8 cellular contexts compared by ENCODE assay signal in genomic region chr15:90419738-90420487, GRCh38. TPM values are rescaled to one million over a fixed set of nuclear protein-coding genes. Genes with fewer than 3 reads are reported as not detected.
A peak's percentile ranks its signal among the peaks of the same experiment; 100 is the strongest.
DNase-seq lines count a peak whose midpoint lies in the region; ATAC-seq and TF ChIP-seq lines count a peak whose summit lies in the region.

No MANE protein-coding gene starts in this region.

- H3K36me3 Mint-ChIP-seq in CD4-positive, alpha-beta T cell (ENCODE audit: low read depth), result peaks cover 6% of the 10 kb centered on the region
- peaks cover 24% of the 10 kb centered on the region for H3K36me3 Mint-ChIP-seq in activated CD4-positive, alpha-beta T cell treated with anti-CD3 and anti-CD28 coated beads, Interleukin-2, amount 10 ng/mL, durations not matched to agents 7 days and 5 days (ENCODE audit: low read depth)

- H3K4me1 Mint-ChIP-seq in CD4-positive, alpha-beta T cell (ENCODE audit: low read depth), result peaks cover 72% of the 10 kb centered on the region
- peaks cover 54% of the 10 kb centered on the region for H3K4me1 Mint-ChIP-seq in activated CD4-positive, alpha-beta T cell treated with anti-CD3 and anti-CD28 coated beads, Interleukin-2, amount 10 ng/mL, durations not matched to agents 7 days and 5 days

- H3K9me3 Mint-ChIP-seq in CD4-positive, alpha-beta T cell, result no peaks in the 10 kb centered on the region
- peaks cover 6% of the 10 kb centered on the region for H3K9me3 Mint-ChIP-seq in activated CD4-positive, alpha-beta T cell treated with anti-CD3 and anti-CD28 coated beads, Interleukin-2, amount 10 ng/mL, durations not matched to agents 7 days and 5 days

- no peak overlapping the region for H3K27ac ChIP-seq in CD4-positive, alpha-beta T cell (ENCODE audit: low read depth, low read length)
- H3K27ac ChIP-seq in skeletal muscle tissue (ENCODE audit: low read depth, low read length) (peak overlapping the region; percentile 61), tibial nerve (peak overlapping the region in 2 of 4 donors; percentile 57 to 86)

- no peak for ATAC-seq in CD4-positive, alpha-beta T cell (ENCODE audit: poor library complexity)

- TF ChIP-seq CTCF in CD4-positive, alpha-beta T cell (IDR thresholded peaks at IDR 0.05), result no peak
- TF ChIP-seq CTCF in tibial nerve (IDR thresholded peaks at IDR 0.05), result no peak

- no peaks in the 10 kb centered on the region for H3K9me3 ChIP-seq in CD4-positive, alpha-beta T cell (ENCODE audit: control insufficient read depth, low read length)
- H3K9me3 ChIP-seq in skeletal muscle tissue (ENCODE audit: control insufficient read depth in 3 of 3, low read length in 3 of 3) (no peaks in the 10 kb centered on the region), tibial nerve (no peaks in the 10 kb centered on the region)

- H3K4me3 ChIP-seq in skeletal muscle tissue (ENCODE audit: low read length in 3 of 3) (peak overlapping the region; percentile 10 to 59 (median 37)), tibial nerve (no peak overlapping the region)

- peak overlapping the region; percentile 71 for H3K27ac Mint-ChIP-seq in CD4-positive, alpha-beta T cell
- H3K27ac Mint-ChIP-seq in activated CD4-positive, alpha-beta T cell treated with anti-CD3 and anti-CD28 coated beads, Interleukin-2, amount 10 ng/mL, durations not matched to agents 7 days and 5 days, result peak overlapping the region; percentile 60

- no peak for TF ChIP-seq EP300 in tibial nerve (IDR thresholded peaks at IDR 0.05)

- intact Hi-C loops in CD4-positive, alpha-beta T cell (cut with DNase I, micrococcal nuclease), result loop anchor here in 1 of 2 experiments (5.0 to 10.0 kb wide), 2 partner anchors 58 to 65 kb away; no protein-coding TSS in a partner anchor

- peak overlapping the region; percentile 26 for H3K4me3 Mint-ChIP-seq in CD4-positive, alpha-beta T cell
- H3K4me3 Mint-ChIP-seq in activated CD4-positive, alpha-beta T cell treated with anti-CD3 and anti-CD28 coated beads, Interleukin-2, amount 10 ng/mL, durations not matched to agents 7 days and 5 days, result no peak overlapping the region

- 49 to 58% methylated on average over 7 of the region's 7 CpGs for WGBS in tibial nerve, 2 donors

- no peaks in the 10 kb centered on the region for H3K27me3 Mint-ChIP-seq in CD4-positive, alpha-beta T cell
- H3K27me3 Mint-ChIP-seq in activated CD4-positive, alpha-beta T cell treated with anti-CD3 and anti-CD28 coated beads, Interleukin-2, amount 10 ng/mL, durations not matched to agents 7 days and 5 days, result no peaks in the 10 kb centered on the region

- CTCF ChIA-PET in CD4-positive, alpha-beta T cell (lab: Charles Lee), result interaction anchor here (0.5 to 1.5 kb wide), 4 partner anchors 9 to 578 kb away, joined by 3 to 4 read pairs (median 3); partner anchors contain the start of gene IQGAP1
- CTCF ChIA-PET in activated CD4-positive, alpha-beta T cell treated with anti-CD3 and anti-CD28 coated beads, Interleukin-2, amount 10 ng/mL, durations not matched to agents 7 days and 5 days (lab: Charles Lee), result interaction anchor here (0.6 kb wide), 2 partner anchors 18 to 90 kb away, joined by 4 read pairs; no protein-coding TSS in a partner anchor

- H3K4me1 ChIP-seq in skeletal muscle tissue (ENCODE audit: control insufficient read depth in 3 of 3, insufficient read depth in 3 of 3, low read length in 3 of 3) (peaks cover 38 to 44% (median 38%) of the 10 kb centered on the region in 3 donors), tibial nerve (peaks cover 0 to 77% (median 53%) of the 10 kb centered on the region in 4 donors)

- H3K9ac ChIP-seq in skeletal muscle tissue (ENCODE audit: low read depth in 1 of 3, low read length in 3 of 3), result peak overlapping the region; percentile 2 to 61 (median 26)

- TF ChIP-seq POLR2A in tibial nerve (IDR thresholded peaks at IDR 0.05), result no peak

- H3K36me3 ChIP-seq in skeletal muscle tissue (ENCODE audit: control insufficient read depth in 3 of 3, insufficient read depth in 3 of 3, low read length in 3 of 3) (no peaks in the 10 kb centered on the region), tibial nerve (no peaks in the 10 kb centered on the region)

- POLR2A ChIA-PET in CD4-positive, alpha-beta T cell (lab: Charles Lee), result interaction anchor here (0.6 kb wide), 1 partner anchor 57 kb away, joined by 3 read pairs; no protein-coding TSS in a partner anchor
- POLR2A ChIA-PET in activated CD4-positive, alpha-beta T cell treated with anti-CD3 and anti-CD28 coated beads, Interleukin-2, amount 10 ng/mL, durations not matched to agents 7 days and 5 days (lab: Charles Lee), result interaction anchor here (0.5 kb wide), 1 partner anchor 46 kb away, joined by 3 read pairs; no protein-coding TSS in a partner anchor

- DNase-seq in CD4-positive, alpha-beta T cell, result no peak
- DNase-seq in HCEC 1CT (peak; percentile 93), fibroblast of the conjunctiva (ENCODE audit: low read depth) (peak; percentile 73), NAMALWA (ENCODE audit: low spot score) (no peak), HK-2 (ENCODE audit: unreplicated experiment) (no peak), tibial nerve (ENCODE audit: low spot score in 2 of 2) (no peak)
- DNase-seq in activated CD4-positive, alpha-beta T cell treated with anti-CD3 and anti-CD28 coated beads, Interleukin-2, amount 10 ng/mL, durations not matched to agents 7 days and 5 days, result no peak

- no peaks in the 10 kb centered on the region for H3K27me3 ChIP-seq in CD4-positive, alpha-beta T cell (ENCODE audit: control insufficient read depth, insufficient read depth, low read length)
- H3K27me3 ChIP-seq in skeletal muscle tissue (ENCODE audit: control insufficient read depth in 3 of 3, insufficient read depth in 3 of 3, low read length in 3 of 3) (no peaks in the 10 kb centered on the region), tibial nerve (no peaks in the 10 kb centered on the region)

RNA-seq across cellular contexts. Expression of gene IQGAP1, which starts 31.9 kb away (rescaled TPM):
- 10 to 100 TPM; 76.8 to 78.7 TPM for total RNA-seq in CD4-positive, alpha-beta T cell
- total RNA-seq in activated CD4-positive, alpha-beta T cell treated with anti-CD3 and anti-CD28 coated beads, Interleukin-2, amount 10 ng/mL, durations not matched to agents 7 days and 5 days, result 100 to 1,000 TPM; 222 to 296 TPM
- total RNA-seq in skeletal muscle tissue (104 TPM), tibial nerve (100 to 1,000 TPM; 238 to 358 (median 282) TPM)

Comparison
In these comparisons a context has a peak if more than half of its experiments do, and no peak if none do; other contexts are left out.
1. DNase-seq: peak in HCEC 1CT (single experiment) and fibroblast of the conjunctiva (single experiment); none in CD4-positive, alpha-beta T cell (0 of 10), activated CD4-positive, alpha-beta T cell treated with anti-CD3 and anti-CD28 coated beads, Interleukin-2, amount 10 ng/mL, durations not matched to agents 7 days and 5 days (single experiment), NAMALWA (single experiment), HK-2 (single experiment) and tibial nerve (0 of 2).
2. H3K4me3 ChIP-seq: peak in skeletal muscle tissue (3 of 3); none in tibial nerve (0 of 4).